ENCODE assay signal across 8 cellular contexts in the genomic region with DNA sequence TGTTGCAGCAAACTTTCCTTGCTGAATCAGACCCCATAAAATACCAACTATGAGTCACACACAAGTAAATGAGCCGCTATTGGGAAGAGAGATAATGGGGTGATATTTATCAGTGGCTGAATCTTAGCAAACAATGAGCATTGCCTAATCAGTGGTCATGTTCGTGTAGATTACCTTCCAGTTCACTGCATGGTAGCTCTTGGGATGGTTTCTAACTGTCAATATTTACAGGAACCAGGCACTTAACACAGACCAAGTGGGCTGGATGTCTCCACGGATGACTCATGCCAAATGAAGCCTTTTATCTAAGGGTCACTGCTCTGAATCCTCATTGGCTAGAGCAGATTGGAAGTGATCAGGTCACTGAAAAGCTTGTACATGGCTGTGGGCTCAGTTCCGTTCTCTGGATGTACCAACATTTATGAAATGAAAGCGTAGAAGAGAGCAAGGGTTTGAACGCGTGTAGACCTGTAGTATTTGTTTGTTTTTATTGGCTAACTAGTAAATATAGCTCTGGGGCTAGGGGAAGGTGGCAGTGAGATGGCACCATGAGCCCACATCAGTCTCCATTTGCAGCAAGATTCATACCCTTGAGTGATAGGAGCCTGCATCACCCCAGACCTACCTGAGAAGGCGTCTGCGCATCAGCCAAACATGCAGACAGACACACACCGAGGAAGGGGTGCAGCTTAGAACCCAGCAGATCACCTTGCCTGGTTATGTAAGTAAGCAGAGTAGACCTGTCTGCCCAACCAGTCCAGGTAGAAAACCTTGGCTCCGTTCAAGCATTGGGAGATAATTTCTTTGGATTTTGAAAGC.
DNase-seq lines count a peak whose midpoint lies in the region; ATAC-seq and TF ChIP-seq lines count a peak whose summit lies in the region.

No MANE protein-coding gene starts in this region.

- intact Hi-C loops in Right ventricle myocardium superior (cut with DNase I), result no loop called here

- H2BK12ac ChIP-seq in trophoblast cell (ENCODE audit: low read length), result peak overlapping the region; percentile 84

- peak overlapping the region; percentile 92 for H2BK5ac ChIP-seq in trophoblast cell (ENCODE audit: low read depth, low read length, poor library complexity)

- ATAC-seq in Right ventricle myocardium superior (ENCODE audit: poor library complexity), result no peak

- H4K91ac ChIP-seq in trophoblast cell (ENCODE audit: low read depth, low read length), result peak overlapping the region; percentile 96

- POLR2A ChIA-PET in RWPE1 (lab: Yijun Ruan, JAX; ENCODE audit: low non-redundant PET), result interaction anchor here (0.6 kb wide), 1 partner anchor 99 kb away, joined by 3 read pairs; no protein-coding TSS in a partner anchor

- H3K14ac ChIP-seq in trophoblast cell (ENCODE audit: low read length), result peak overlapping the region; percentile 83

- CTCF ChIA-PET in RWPE1 (lab: Yijun Ruan, JAX), result no interaction called here

- peak overlapping the region; percentile 66 for H2AK5ac ChIP-seq in trophoblast cell (ENCODE audit: low read length)

- peaks cover 42% of the 10 kb centered on the region for H3K4me1 ChIP-seq in cardiac muscle cell (ENCODE audit: low read depth)
- peaks cover 40 to 67% of the 10 kb centered on the region in 2 experiments for H3K4me1 ChIP-seq in trophoblast cell (ENCODE audit: control insufficient read depth in 1 of 2, insufficient read depth in 2 of 2, low read length in 2 of 2)

- H4K8ac ChIP-seq in trophoblast cell (ENCODE audit: low read depth, low read length), result peak overlapping the region; percentile 64

- H3K9me3 ChIP-seq in cardiac muscle cell (ENCODE audit: low read depth) (no peaks in the 10 kb centered on the region), trophoblast cell (ENCODE audit: insufficient read depth, low read depth, low read length) (no peaks in the 10 kb centered on the region)

- no peak overlapping the region for H3K9ac ChIP-seq in trophoblast cell (ENCODE audit: low read length)

- peaks cover 2% of the 10 kb centered on the region for H3K79me2 ChIP-seq in trophoblast cell (ENCODE audit: control insufficient read depth, insufficient read depth, low read length, poor library complexity)

- no peak overlapping the region for H3K4me2 ChIP-seq in trophoblast cell (ENCODE audit: low read length)

- H3K27me3 ChIP-seq in cardiac muscle cell, result no peaks in the 10 kb centered on the region
- H3K27me3 ChIP-seq in trophoblast cell (ENCODE audit: insufficient read depth, low read length), result no peaks in the 10 kb centered on the region

- H2BK120ac ChIP-seq in trophoblast cell (ENCODE audit: insufficient read depth, low read length, poor library complexity), result peak overlapping the region; percentile 95

- H3K4me3 ChIP-seq in cardiac muscle cell (no peak overlapping the region), trophoblast cell (ENCODE audit: low read depth, low read length) (no peak overlapping the region)

- no peak overlapping the region for H3K23ac ChIP-seq in trophoblast cell (ENCODE audit: low read length)

- H3K36me3 ChIP-seq in cardiac muscle cell (no peaks in the 10 kb centered on the region), trophoblast cell (ENCODE audit: control insufficient read depth in 1 of 2, insufficient read depth in 2 of 2, low read length in 2 of 2) (no peaks in the 10 kb centered on the region)

- TF ChIP-seq CTCF in cardiac muscle cell (IDR thresholded peaks at IDR 0.05; ENCODE audit: low read depth, low read length) (no peak), RWPE1 (conservative IDR thresholded peaks at IDR 0.05; ENCODE audit: low read depth) (no peak)

- DNase-seq in cardiac muscle cell (ENCODE audit: low read depth in 1 of 2, low spot score in 1 of 2) (peak in 1 of 2 donors; percentile 93), Right ventricle myocardium superior (no peak), RWPE1 (ENCODE audit: low spot score) (peak; percentile 66), epithelial cell of prostate (ENCODE audit: low read depth, low spot score) (peak; percentile 88), trophoblast cell (peak; percentile 49 to 69), caudate nucleus (lab: John Stamatoyannopoulos, UW) (no peak)
- DNase-seq in stimulated activated naive CD4-positive, alpha-beta T cell treated with Interleukin-2 at 50 U/mL for 16 hours (lab: John Stamatoyannopoulos, UW), result no peak
- no peak for DNase-seq in stimulated activated CD4-positive, alpha-beta T cell treated with anti-CD3 and anti-CD28 coated beads, Interleukin-1b, Interleukin-23, amount 100 ng/mL, for 48 hours

- H4K12ac ChIP-seq in trophoblast cell (ENCODE audit: low read depth, low read length), result no peak overlapping the region

- H3K4ac ChIP-seq in trophoblast cell (ENCODE audit: low read depth, low read length), result peak overlapping the region; percentile 62

- H3K27ac ChIP-seq in cardiac muscle cell (peak overlapping the region; percentile 78), RWPE1 (peak overlapping the region; percentile 63), epithelial cell of prostate (peak overlapping the region; percentile 48), trophoblast cell (ENCODE audit: low read depth, low read length) (peak overlapping the region; percentile 84), caudate nucleus (ENCODE audit: low read depth, low read length) (no peak overlapping the region)

- peak overlapping the region; percentile 73 for H3K18ac ChIP-seq in trophoblast cell (ENCODE audit: low read length)

- H3K79me1 ChIP-seq in trophoblast cell (ENCODE audit: low read length), result peaks cover 66% of the 10 kb centered on the region

- H2AFZ ChIP-seq in trophoblast cell (ENCODE audit: insufficient read depth, low read length, poor library complexity), result peak overlapping the region; percentile 42

- no CpG with 5 or more reads among the region's 11 CpGs for WGBS in trophoblast cell (ENCODE audit: extremely low coverage, insufficient coverage, insufficient read length)

Comparison
In these comparisons a context has a peak if more than half of its experiments do, and no peak if none do; other contexts are left out.
1. DNase-seq: peak in RWPE1 (single experiment), epithelial cell of prostate (single experiment) and trophoblast cell (2 of 2); none in Right ventricle myocardium superior (single experiment), stimulated activated naive CD4-positive, alpha-beta T cell treated with Interleukin-2 at 50 U/mL for 16 hours (single experiment), stimulated activated CD4-positive, alpha-beta T cell treated with anti-CD3 and anti-CD28 coated beads, Interleukin-1b, Interleukin-23, amount 100 ng/mL, for 48 hours (single experiment) and caudate nucleus (0 of 61).